8 cellular contexts compared by ENCODE assay signal in genomic region chrX:47561653-47562151, GRCh38. TPM values are rescaled to one million over a fixed set of nuclear protein-coding genes. Genes with fewer than 3 reads are reported as not detected.
DNase-seq lines count a peak whose midpoint lies in the region; ATAC-seq and TF ChIP-seq lines count a peak whose summit lies in the region.

No MANE protein-coding gene starts in this region.

- H3K4me3 Mint-ChIP-seq in CD8-positive, alpha-beta memory T cell = peak overlapping the region; percentile 89 to 96 (median 94)
- H3K4me3 Mint-ChIP-seq in osteocyte (ENCODE audit: unreplicated experiment) = peak overlapping the region; percentile 85

- CTCF ChIA-PET in CD8-positive, alpha-beta memory T cell (lab: Charles Lee) = no interaction called here
- CTCF ChIA-PET in PC-3 (lab: Charles Lee) = no interaction called here

- H3K27ac Mint-ChIP-seq in CD8-positive, alpha-beta memory T cell = peak overlapping the region; percentile 91 to 100 (median 99)
- H3K27ac Mint-ChIP-seq in osteocyte (ENCODE audit: unreplicated experiment) = peak overlapping the region; percentile 95

- H3K27me3 ChIP-seq in CD8-positive, alpha-beta memory T cell (ENCODE audit: insufficient read depth, low read length, poor library complexity, severe bottlenecking) = no peaks in the 10 kb centered on the region
- no peaks in the 10 kb centered on the region for H3K27me3 ChIP-seq in PC-3 (ENCODE audit: low read length)

- H3K4me3 ChIP-seq in CD8-positive, alpha-beta memory T cell (ENCODE audit: low read length) = peak overlapping the region; percentile 90
- H3K4me3 ChIP-seq in PC-3 (ENCODE audit: low read length) (peak overlapping the region; percentile 99), epithelial cell of esophagus (ENCODE audit: low read length) (peak overlapping the region; percentile 67)

- peak overlapping the region; percentile 91 for H3K9ac ChIP-seq in PC-3 (ENCODE audit: low read length)

- H3K4me1 ChIP-seq in CD8-positive, alpha-beta memory T cell (ENCODE audit: insufficient read depth, low read length) = peaks cover 33% of the 10 kb centered on the region
- peaks cover 27% of the 10 kb centered on the region for H3K4me1 ChIP-seq in PC-3 (ENCODE audit: insufficient read depth, low read length)

- H4K20me1 ChIP-seq in PC-3 (ENCODE audit: low read length) = no peaks in the 10 kb centered on the region

- BruUV-seq in PC-3 (replicated peaks; lab: Mats Ljungman, UMichigan) = TSS peak; percentile 59

- H2AFZ ChIP-seq in PC-3 (ENCODE audit: low read length) = peak overlapping the region; percentile 64

- no peak for DNase-seq in CD8-positive, alpha-beta memory T cell
- DNase-seq in PC-3 = no peak
- DNase-seq in epithelial cell of esophagus (ENCODE audit: low read depth) = no peak
- no peak for DNase-seq in osteocyte (ENCODE audit: extremely low spot score, unreplicated experiment)
- no peak for DNase-seq in NCI-H2196 (lab: John Stamatoyannopoulos, UW; ENCODE audit: unreplicated experiment)
- DNase-seq in UCSD-AML1 (lab: John Stamatoyannopoulos, UW; ENCODE audit: unreplicated experiment) = no peak
- DNase-seq in NCI-H748 (lab: John Stamatoyannopoulos, UW; ENCODE audit: unreplicated experiment) = no peak

- H3K9me2 ChIP-seq in PC-3 (replicated peaks; ENCODE audit: low read length) = no peaks in the 10 kb centered on the region

- ATAC-seq in PC-3 (no peak), HG03521 (IDR thresholded peaks at IDR 0.05; ENCODE audit: unreplicated experiment) (no peak)

- POLR2A ChIA-PET in CD8-positive, alpha-beta memory T cell (lab: Charles Lee) = no interaction called here
- POLR2A ChIA-PET in PC-3 (lab: Charles Lee; ENCODE audit: unreplicated experiment) = no interaction called here

- H3K9me3 ChIP-seq in CD8-positive, alpha-beta memory T cell (ENCODE audit: low read length) = no peaks in the 10 kb centered on the region
- H3K9me3 ChIP-seq in PC-3 (ENCODE audit: low read length) = no peaks in the 10 kb centered on the region

- H3K27ac ChIP-seq in CD8-positive, alpha-beta memory T cell (ENCODE audit: low read depth, low read length) = peak overlapping the region; percentile 94
- H3K27ac ChIP-seq in PC-3 (ENCODE audit: low read length) = peak overlapping the region; percentile 81

- TF ChIP-seq CTCF in PC-3 (conservative IDR thresholded peaks at IDR 0.05; ENCODE audit: low read depth, low read length) (no peak), epithelial cell of esophagus (IDR thresholded peaks at IDR 0.05; ENCODE audit: insufficient read depth, low read depth, low read length, missing control alignments) (no peak), osteocyte (IDR thresholded peaks at IDR 0.05) (no peak)

- peaks cover 38% of the 10 kb centered on the region for H3K79me2 ChIP-seq in PC-3 (ENCODE audit: low read length)

- H3F3A ChIP-seq in PC-3 (ENCODE audit: low read length, unreplicated experiment) = no peaks in the 10 kb centered on the region

- intact Hi-C loops in PC-3 (cut with micrococcal nuclease) = loop anchor here (2.0 kb wide), 2 partner anchors 39 to 89 kb away; partner anchors contain the start of gene ELK1

- peaks cover 0 to 3% of the 10 kb centered on the region in 2 donors for H3K27me3 Mint-ChIP-seq in CD8-positive, alpha-beta memory T cell
- no peaks in the 10 kb centered on the region for H3K27me3 Mint-ChIP-seq in osteocyte (ENCODE audit: unreplicated experiment)

- H3K9me3 Mint-ChIP-seq in CD8-positive, alpha-beta memory T cell = no peaks in the 10 kb centered on the region
- no peaks in the 10 kb centered on the region for H3K9me3 Mint-ChIP-seq in osteocyte (ENCODE audit: unreplicated experiment)

- peak overlapping the region; percentile 99 for H3K4me2 ChIP-seq in PC-3 (ENCODE audit: low read length)

- peaks cover 15% of the 10 kb centered on the region for H3K36me3 ChIP-seq in CD8-positive, alpha-beta memory T cell (ENCODE audit: insufficient read depth, low read length)
- H3K36me3 ChIP-seq in PC-3 (ENCODE audit: low read depth, low read length) = peaks cover 23% of the 10 kb centered on the region

- peaks cover 0 to 42% (median 2%) of the 10 kb centered on the region in 3 donors for H3K36me3 Mint-ChIP-seq in CD8-positive, alpha-beta memory T cell
- H3K36me3 Mint-ChIP-seq in osteocyte (ENCODE audit: unreplicated experiment) = peaks cover 7% of the 10 kb centered on the region

- peaks cover 28 to 51% (median 39%) of the 10 kb centered on the region in 3 donors for H3K4me1 Mint-ChIP-seq in CD8-positive, alpha-beta memory T cell
- H3K4me1 Mint-ChIP-seq in osteocyte (ENCODE audit: unreplicated experiment) = peaks cover 14% of the 10 kb centered on the region

RNA-seq across cellular contexts. Expression of gene ARAF, which starts 0.7 kb away (rescaled TPM):
- 10 to 100 TPM; 85.0 to 88.6 TPM for total RNA-seq in CD8-positive, alpha-beta memory T cell
- polyA plus RNA-seq in CD8-positive, alpha-beta memory T cell = 99.4 TPM
- total RNA-seq in PC-3 (2014; rRNA removed) (52.6 and 77.1 TPM in 2 replicates), osteocyte (66.8 and 73.9 TPM in 2 replicates)

RNA-seq across cellular contexts. Expression of gene TIMP1, which starts 20.5 kb away (rescaled TPM):
- 1 to 10 TPM; 6.9 to 7.8 TPM for total RNA-seq in CD8-positive, alpha-beta memory T cell
- 170 TPM for polyA plus RNA-seq in CD8-positive, alpha-beta memory T cell
- total RNA-seq in PC-3 (2014; rRNA removed) (207 and 222 TPM in 2 replicates), osteocyte (403 and 405 TPM in 2 replicates)

RNA-seq across cellular contexts. Expression of gene SYN1, which starts 58.0 kb away (rescaled TPM):
- under 1 TPM; 0.35 to 0.60 TPM for total RNA-seq in CD8-positive, alpha-beta memory T cell
- 0.94 TPM for polyA plus RNA-seq in CD8-positive, alpha-beta memory T cell
- total RNA-seq in PC-3 (2014; rRNA removed) (not detected in 2 replicates), osteocyte (0.71 and 1.9 TPM in 2 replicates)

Comparison
In these comparisons a context has a peak if more than half of its experiments do, and no peak if none do; other contexts are left out.
1. RNA of gene TIMP1, which starts 20.5 kb away (total RNA-seq): 403 to 405 TPM in osteocyte and 207 to 222 TPM in PC-3; 6.9 to 7.8 TPM in CD8-positive, alpha-beta memory T cell; every median in the first group is over 10 times any median in the second.
2. Peak in every context shown above with its lines, with median percentiles within 50 percentile points of each other: H3K4me3 ChIP-seq.